ENCODE assay signal across 8 cellular contexts in the genomic region with DNA sequence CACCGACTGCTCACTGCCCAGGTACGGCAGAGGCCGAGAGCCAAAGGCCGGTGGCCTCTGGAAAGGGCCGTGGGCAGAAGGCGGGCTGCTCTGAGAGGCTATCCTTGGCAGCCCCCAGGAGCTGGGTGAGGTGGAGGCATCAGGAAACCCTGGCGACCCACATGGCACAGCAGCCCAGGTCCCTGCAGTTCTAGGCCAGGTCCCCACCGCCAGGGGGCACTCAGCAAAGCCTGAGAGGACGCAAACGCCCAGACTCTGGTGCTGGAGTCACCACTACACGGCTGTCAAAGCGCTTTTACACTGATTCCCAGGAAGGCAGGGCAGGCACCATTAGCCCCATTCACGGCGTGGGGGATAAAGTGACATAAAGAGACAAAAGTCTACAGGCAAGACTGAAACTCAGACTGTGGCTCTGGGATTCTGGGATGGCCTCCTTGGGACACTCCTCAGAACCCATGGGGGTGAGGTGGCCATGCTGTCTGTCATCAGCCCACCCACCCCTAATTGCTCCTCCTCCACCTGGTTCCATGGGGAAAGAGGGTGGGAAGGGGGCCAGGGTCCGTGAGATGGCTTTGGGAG. TPM values are rescaled to one million over a fixed set of nuclear protein-coding genes. Genes with fewer than 3 reads are reported as not detected.
DNase-seq lines count a peak whose midpoint lies in the region; ATAC-seq and TF ChIP-seq lines count a peak whose summit lies in the region.

No MANE protein-coding gene starts in this region.

- peak; percentile 64 for TF ChIP-seq RAD21 in Ishikawa (IDR thresholded peaks at IDR 0.05; ENCODE audit: low read depth)

- no peak overlapping the region for H3K27ac Mint-ChIP-seq in activated T-helper 1 cell treated with anti-CD3 and anti-CD28 coated beads, Interleukin-12 subunit alpha, Interleukin-12 subunit beta, Interleukin-2, Interleukin-4 antibody, amounts not matched to agents 30 ng/mL and 10 ng/mL and 1 ng/mL, durations not matched to agents 14 hours and 24 hours and 36 hours
- no peak overlapping the region for H3K27ac Mint-ChIP-seq in neural crest cell (ENCODE audit: unreplicated experiment)

- H3K4me1 Mint-ChIP-seq in activated T-helper 1 cell treated with anti-CD3 and anti-CD28 coated beads, Interleukin-12 subunit alpha, Interleukin-12 subunit beta, Interleukin-2, Interleukin-4 antibody, amounts not matched to agents 30 ng/mL and 10 ng/mL and 1 ng/mL, durations not matched to agents 14 hours and 24 hours and 36 hours (ENCODE audit: low read depth), result peaks cover 12% of the 10 kb centered on the region
- H3K4me1 Mint-ChIP-seq in neural crest cell, result peaks cover 21% of the 10 kb centered on the region

- peak; percentile 89 for TF ChIP-seq CTCF in GM12801 (IDR thresholded peaks at IDR 0.05; ENCODE audit: extremely low read depth, insufficient read length)
- TF ChIP-seq CTCF in fibroblast of pulmonary artery (IDR thresholded peaks at IDR 0.05; ENCODE audit: low read length, missing control alignments), result peak; percentile 94
- peak; percentile 92 for TF ChIP-seq CTCF in neural crest cell (conservative IDR thresholded peaks at IDR 0.05)

- TF ChIP-seq EP300 in Ishikawa (IDR thresholded peaks at IDR 0.05; ENCODE audit: borderline replicate concordance), result no peak

- DNase-seq in RKO (ENCODE audit: low spot score) (peak; percentile 88), fibroblast of pulmonary artery (ENCODE audit: low read depth) (peak; percentile 86), neural crest cell (ENCODE audit: low read depth, low spot score) (peak; percentile 96)
- DNase-seq in activated T-helper 1 cell treated with anti-CD3 and anti-CD28 coated beads, Interleukin-12 subunit alpha, Interleukin-12 subunit beta, Interleukin-2, Interleukin-4 antibody, amounts not matched to agents 30 ng/mL and 10 ng/mL and 1 ng/mL, durations not matched to agents 14 hours and 24 hours and 36 hours (ENCODE audit: low spot score), result peak; percentile 75
- DNase-seq in stimulated activated naive CD8-positive, alpha-beta T cell treated with anti-CD3 and anti-CD28 coated beads, Interleukin-15, Interleukin-2, amounts not matched to agents 100 U/mL and 50 U/mL, for 24 hours, result peak; percentile 92

- no peak overlapping the region for H3K4me3 Mint-ChIP-seq in activated T-helper 1 cell treated with anti-CD3 and anti-CD28 coated beads, Interleukin-12 subunit alpha, Interleukin-12 subunit beta, Interleukin-2, Interleukin-4 antibody, amounts not matched to agents 30 ng/mL and 10 ng/mL and 1 ng/mL, durations not matched to agents 14 hours and 24 hours and 36 hours
- H3K4me3 Mint-ChIP-seq in neural crest cell, result peak overlapping the region; percentile 74

- peak overlapping the region; percentile 62 for H3K4me3 ChIP-seq in fibroblast of pulmonary artery (replicated peaks; ENCODE audit: low read depth, low read length)

- ATAC-seq in stimulated activated naive CD8-positive, alpha-beta T cell treated with anti-CD3 and anti-CD28 coated beads, Interleukin-15, Interleukin-2, amounts not matched to agents 100 U/mL and 50 U/mL, for 24 hours, result peak; percentile 74
- ATAC-seq in GM18907 (IDR thresholded peaks at IDR 0.05; ENCODE audit: unreplicated experiment), result no peak

- intact Hi-C loops in activated T-helper 1 cell treated with anti-CD3 and anti-CD28 coated beads, Interleukin-12 subunit alpha, Interleukin-12 subunit beta, Interleukin-2, Interleukin-4 antibody, amounts not matched to agents 30 ng/mL and 10 ng/mL and 1 ng/mL, durations not matched to agents 14 hours and 24 hours and 36 hours (cut with micrococcal nuclease), result loop anchor here (1.0 to 2.0 kb wide), 3 partner anchors 22 to 160 kb away; no protein-coding TSS in a partner anchor

- H3K36me3 Mint-ChIP-seq in activated T-helper 1 cell treated with anti-CD3 and anti-CD28 coated beads, Interleukin-12 subunit alpha, Interleukin-12 subunit beta, Interleukin-2, Interleukin-4 antibody, amounts not matched to agents 30 ng/mL and 10 ng/mL and 1 ng/mL, durations not matched to agents 14 hours and 24 hours and 36 hours (ENCODE audit: low read depth), result peaks cover under 1% of the 10 kb centered on the region
- H3K36me3 Mint-ChIP-seq in neural crest cell (ENCODE audit: low read depth), result no peaks in the 10 kb centered on the region

- no peaks in the 10 kb centered on the region for H3K9me3 Mint-ChIP-seq in activated T-helper 1 cell treated with anti-CD3 and anti-CD28 coated beads, Interleukin-12 subunit alpha, Interleukin-12 subunit beta, Interleukin-2, Interleukin-4 antibody, amounts not matched to agents 30 ng/mL and 10 ng/mL and 1 ng/mL, durations not matched to agents 14 hours and 24 hours and 36 hours
- H3K9me3 Mint-ChIP-seq in neural crest cell, result no peaks in the 10 kb centered on the region

- H3K27me3 Mint-ChIP-seq in activated T-helper 1 cell treated with anti-CD3 and anti-CD28 coated beads, Interleukin-12 subunit alpha, Interleukin-12 subunit beta, Interleukin-2, Interleukin-4 antibody, amounts not matched to agents 30 ng/mL and 10 ng/mL and 1 ng/mL, durations not matched to agents 14 hours and 24 hours and 36 hours (ENCODE audit: insufficient read depth), result peaks cover 44% of the 10 kb centered on the region
- no peaks in the 10 kb centered on the region for H3K27me3 Mint-ChIP-seq in neural crest cell (ENCODE audit: low read depth)

TF ChIP-seq in Ishikawa, 13 proteins besides CTCF, POLR2A, EP300 and RAD21:
- TF ChIP-seq NFIC (IDR thresholded peaks at IDR 0.05), result no peak
- TF ChIP-seq EGR1 (IDR thresholded peaks at IDR 0.05), result no peak
- TF ChIP-seq, protein P1, sequence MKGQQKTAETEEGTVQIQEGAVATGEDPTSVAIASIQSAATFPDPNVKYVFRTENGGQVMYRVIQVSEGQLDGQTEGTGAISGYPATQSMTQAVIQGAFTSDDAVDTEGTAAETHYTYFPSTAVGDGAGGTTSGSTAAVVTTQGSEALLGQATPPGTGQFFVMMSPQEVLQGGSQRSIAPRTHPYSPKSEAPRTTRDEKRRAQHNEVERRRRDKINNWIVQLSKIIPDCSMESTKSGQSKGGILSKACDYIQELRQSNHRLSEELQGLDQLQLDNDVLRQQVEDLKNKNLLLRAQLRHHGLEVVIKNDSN (IDR thresholded peaks at IDR 0.05), result no peak
- TF ChIP-seq, protein P2, sequence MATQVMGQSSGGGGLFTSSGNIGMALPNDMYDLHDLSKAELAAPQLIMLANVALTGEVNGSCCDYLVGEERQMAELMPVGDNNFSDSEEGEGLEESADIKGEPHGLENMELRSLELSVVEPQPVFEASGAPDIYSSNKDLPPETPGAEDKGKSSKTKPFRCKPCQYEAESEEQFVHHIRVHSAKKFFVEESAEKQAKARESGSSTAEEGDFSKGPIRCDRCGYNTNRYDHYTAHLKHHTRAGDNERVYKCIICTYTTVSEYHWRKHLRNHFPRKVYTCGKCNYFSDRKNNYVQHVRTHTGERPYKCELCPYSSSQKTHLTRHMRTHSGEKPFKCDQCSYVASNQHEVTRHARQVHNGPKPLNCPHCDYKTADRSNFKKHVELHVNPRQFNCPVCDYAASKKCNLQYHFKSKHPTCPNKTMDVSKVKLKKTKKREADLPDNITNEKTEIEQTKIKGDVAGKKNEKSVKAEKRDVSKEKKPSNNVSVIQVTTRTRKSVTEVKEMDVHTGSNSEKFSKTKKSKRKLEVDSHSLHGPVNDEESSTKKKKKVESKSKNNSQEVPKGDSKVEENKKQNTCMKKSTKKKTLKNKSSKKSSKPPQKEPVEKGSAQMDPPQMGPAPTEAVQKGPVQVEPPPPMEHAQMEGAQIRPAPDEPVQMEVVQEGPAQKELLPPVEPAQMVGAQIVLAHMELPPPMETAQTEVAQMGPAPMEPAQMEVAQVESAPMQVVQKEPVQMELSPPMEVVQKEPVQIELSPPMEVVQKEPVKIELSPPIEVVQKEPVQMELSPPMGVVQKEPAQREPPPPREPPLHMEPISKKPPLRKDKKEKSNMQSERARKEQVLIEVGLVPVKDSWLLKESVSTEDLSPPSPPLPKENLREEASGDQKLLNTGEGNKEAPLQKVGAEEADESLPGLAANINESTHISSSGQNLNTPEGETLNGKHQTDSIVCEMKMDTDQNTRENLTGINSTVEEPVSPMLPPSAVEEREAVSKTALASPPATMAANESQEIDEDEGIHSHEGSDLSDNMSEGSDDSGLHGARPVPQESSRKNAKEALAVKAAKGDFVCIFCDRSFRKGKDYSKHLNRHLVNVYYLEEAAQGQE (IDR thresholded peaks at IDR 0.05; ENCODE audit: low read depth), result no peak
- no peak for TF ChIP-seq TEAD4 (IDR thresholded peaks at IDR 0.05)
- peak; percentile 54; the same call in 1 of the 2 replicates for TF ChIP-seq YY1 (IDR thresholded peaks at IDR 0.05; ENCODE audit: low read depth)
- TF ChIP-seq TAF1 (IDR thresholded peaks at IDR 0.05; ENCODE audit: low read depth), result no peak
- TF ChIP-seq CREB1 (IDR thresholded peaks at IDR 0.05; ENCODE audit: low read depth), result no peak
- TF ChIP-seq CEBPB (IDR thresholded peaks at IDR 0.05), result no peak
- no peak for TF ChIP-seq FOXM1 (IDR thresholded peaks at IDR 0.05; ENCODE audit: borderline replicate concordance, low read depth)
- TF ChIP-seq, protein P3, sequence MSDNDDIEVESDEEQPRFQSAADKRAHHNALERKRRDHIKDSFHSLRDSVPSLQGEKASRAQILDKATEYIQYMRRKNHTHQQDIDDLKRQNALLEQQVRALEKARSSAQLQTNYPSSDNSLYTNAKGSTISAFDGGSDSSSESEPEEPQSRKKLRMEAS (IDR thresholded peaks at IDR 0.05), result peak; percentile 39; the same call in 1 of the 2 replicates
- peak; percentile 39 for TF ChIP-seq ZBTB7A (IDR thresholded peaks at IDR 0.05; ENCODE audit: low read depth)
- TF ChIP-seq TCF12 (IDR thresholded peaks at IDR 0.05; ENCODE audit: low read depth), result no peak
TF ChIP-seq in Ishikawa: peak in this region for 3.

RNA-seq across cellular contexts. Expression of a gene that starts 4.9 kb away (rescaled TPM):
- total RNA-seq in activated T-helper 1 cell treated with anti-CD3 and anti-CD28 coated beads, Interleukin-12 subunit alpha, Interleukin-12 subunit beta, Interleukin-2, Interleukin-4 antibody, amounts not matched to agents 30 ng/mL and 10 ng/mL and 1 ng/mL, durations not matched to agents 14 hours and 24 hours and 36 hours, result 1.8 and 2.2 TPM in 2 replicates
- total RNA-seq in neural crest cell, result 28.9 and 31.7 TPM in 2 replicates

RNA-seq across cellular contexts. Expression of a gene that starts 20.5 kb away (rescaled TPM):
- total RNA-seq in activated T-helper 1 cell treated with anti-CD3 and anti-CD28 coated beads, Interleukin-12 subunit alpha, Interleukin-12 subunit beta, Interleukin-2, Interleukin-4 antibody, amounts not matched to agents 30 ng/mL and 10 ng/mL and 1 ng/mL, durations not matched to agents 14 hours and 24 hours and 36 hours, result 151 and 158 TPM in 2 replicates
- total RNA-seq in neural crest cell, result 23.4 and 26.1 TPM in 2 replicates
